Comparison of ENCODE assay signal across 1 cellular context in the genomic region with DNA sequence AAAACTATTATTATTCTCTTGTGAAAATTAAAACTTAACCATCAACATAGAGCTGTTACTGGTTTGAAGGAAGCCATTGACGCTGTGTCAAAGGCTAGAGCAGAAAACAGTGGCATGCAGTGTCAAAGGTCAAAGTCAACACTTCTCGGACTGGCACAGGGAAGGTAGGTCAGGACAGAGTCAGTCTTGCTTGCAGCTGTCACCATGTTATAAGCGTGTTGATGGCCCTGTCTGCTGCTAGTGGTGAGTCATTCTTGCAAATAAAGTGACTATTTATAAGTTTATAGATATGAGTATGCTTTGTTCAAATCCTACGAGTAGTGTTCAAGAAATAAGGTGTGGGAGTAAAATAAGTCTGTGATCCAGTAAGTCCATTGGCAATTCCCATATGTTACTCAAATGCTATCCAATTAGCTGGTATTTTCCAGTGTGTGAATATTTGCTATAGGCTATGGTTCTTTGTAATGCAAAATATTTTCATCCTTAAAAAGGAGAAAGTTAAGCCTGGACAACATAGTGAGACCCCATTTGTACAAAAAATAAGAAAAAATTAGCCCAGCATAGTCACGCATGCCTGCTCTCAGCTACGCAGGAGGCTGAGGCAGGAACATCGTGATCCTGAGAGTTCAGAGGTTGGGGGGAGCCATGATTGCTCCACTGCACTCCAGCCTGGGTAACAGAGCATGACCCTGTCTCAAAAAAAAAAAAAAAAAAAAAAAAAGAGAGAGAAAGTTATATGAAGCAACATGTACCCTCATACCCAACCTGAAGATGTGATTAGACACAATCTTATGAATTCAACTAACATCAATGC.
TF ChIP-seq lines count a peak whose summit lies in the region.

No MANE protein-coding gene starts in this region.

TF ChIP-seq in HepG2, 621 proteins besides CTCF, POLR2A, EP300 and RAD21 (continued from another document):
- TF ChIP-seq ZFP82 (CRISPR knock-in tag; IDR thresholded peaks at IDR 0.05; ENCODE audit: borderline replicate concordance): no peak
- no peak for TF ChIP-seq PCBP2 (optimal IDR thresholded peaks at IDR 0.05; ENCODE audit: low read depth, low read length, poor library complexity, severe bottlenecking)
- TF ChIP-seq ZNF577 (CRISPR knock-in tag; IDR thresholded peaks at IDR 0.05; ENCODE audit: borderline replicate concordance, low read depth): no peak
- TF ChIP-seq SRF (IDR thresholded peaks at IDR 0.05; ENCODE audit: low read depth, low read length): no peak
- TF ChIP-seq MIER3 (CRISPR knock-in tag; IDR thresholded peaks at IDR 0.05; ENCODE audit: borderline replicate concordance): no peak
- TF ChIP-seq RBM22 (optimal IDR thresholded peaks at IDR 0.05; ENCODE audit: low read length): no peak
- TF ChIP-seq ZNF121 (CRISPR knock-in tag; IDR thresholded peaks at IDR 0.05): peak; percentile 94
- TF ChIP-seq, protein P1, sequence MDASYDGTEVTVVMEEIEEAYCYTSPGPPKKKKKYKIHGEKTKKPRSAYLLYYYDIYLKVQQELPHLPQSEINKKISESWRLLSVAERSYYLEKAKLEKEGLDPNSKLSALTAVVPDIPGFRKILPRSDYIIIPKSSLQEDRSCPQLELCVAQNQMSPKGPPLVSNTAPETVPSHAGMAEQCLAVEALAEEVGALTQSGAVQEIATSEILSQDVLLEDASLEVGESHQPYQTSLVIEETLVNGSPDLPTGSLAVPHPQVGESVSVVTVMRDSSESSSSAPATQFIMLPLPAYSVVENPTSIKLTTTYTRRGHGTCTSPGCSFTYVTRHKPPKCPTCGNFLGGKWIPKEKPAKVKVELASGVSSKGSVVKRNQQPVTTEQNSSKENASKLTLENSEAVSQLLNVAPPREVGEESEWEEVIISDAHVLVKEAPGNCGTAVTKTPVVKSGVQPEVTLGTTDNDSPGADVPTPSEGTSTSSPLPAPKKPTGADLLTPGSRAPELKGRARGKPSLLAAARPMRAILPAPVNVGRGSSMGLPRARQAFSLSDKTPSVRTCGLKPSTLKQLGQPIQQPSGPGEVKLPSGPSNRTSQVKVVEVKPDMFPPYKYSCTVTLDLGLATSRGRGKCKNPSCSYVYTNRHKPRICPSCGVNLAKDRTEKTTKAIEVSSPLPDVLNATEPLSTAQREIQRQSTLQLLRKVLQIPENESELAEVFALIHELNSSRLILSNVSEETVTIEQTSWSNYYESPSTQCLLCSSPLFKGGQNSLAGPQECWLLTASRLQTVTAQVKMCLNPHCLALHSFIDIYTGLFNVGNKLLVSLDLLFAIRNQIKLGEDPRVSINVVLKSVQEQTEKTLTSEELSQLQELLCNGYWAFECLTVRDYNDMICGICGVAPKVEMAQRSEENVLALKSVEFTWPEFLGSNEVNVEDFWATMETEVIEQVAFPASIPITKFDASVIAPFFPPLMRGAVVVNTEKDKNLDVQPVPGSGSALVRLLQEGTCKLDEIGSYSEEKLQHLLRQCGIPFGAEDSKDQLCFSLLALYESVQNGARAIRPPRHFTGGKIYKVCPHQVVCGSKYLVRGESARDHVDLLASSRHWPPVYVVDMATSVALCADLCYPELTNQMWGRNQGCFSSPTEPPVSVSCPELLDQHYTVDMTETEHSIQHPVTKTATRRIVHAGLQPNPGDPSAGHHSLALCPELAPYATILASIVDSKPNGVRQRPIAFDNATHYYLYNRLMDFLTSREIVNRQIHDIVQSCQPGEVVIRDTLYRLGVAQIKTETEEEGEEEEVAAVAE (CRISPR knock-in tag; IDR thresholded peaks at IDR 0.05; ENCODE audit: borderline replicate concordance): no peak
- TF ChIP-seq, protein P2, sequence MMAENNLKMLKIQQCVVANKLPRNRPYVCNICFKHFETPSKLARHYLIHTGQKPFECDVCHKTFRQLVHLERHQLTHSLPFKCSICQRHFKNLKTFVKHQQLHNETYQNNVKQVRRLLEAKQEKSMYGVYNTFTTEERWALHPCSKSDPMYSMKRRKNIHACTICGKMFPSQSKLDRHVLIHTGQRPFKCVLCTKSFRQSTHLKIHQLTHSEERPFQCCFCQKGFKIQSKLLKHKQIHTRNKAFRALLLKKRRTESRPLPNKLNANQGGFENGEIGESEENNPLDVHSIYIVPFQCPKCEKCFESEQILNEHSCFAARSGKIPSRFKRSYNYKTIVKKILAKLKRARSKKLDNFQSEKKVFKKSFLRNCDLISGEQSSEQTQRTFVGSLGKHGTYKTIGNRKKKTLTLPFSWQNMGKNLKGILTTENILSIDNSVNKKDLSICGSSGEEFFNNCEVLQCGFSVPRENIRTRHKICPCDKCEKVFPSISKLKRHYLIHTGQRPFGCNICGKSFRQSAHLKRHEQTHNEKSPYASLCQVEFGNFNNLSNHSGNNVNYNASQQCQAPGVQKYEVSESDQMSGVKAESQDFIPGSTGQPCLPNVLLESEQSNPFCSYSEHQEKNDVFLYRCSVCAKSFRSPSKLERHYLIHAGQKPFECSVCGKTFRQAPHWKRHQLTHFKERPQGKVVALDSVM (CRISPR knock-in tag; IDR thresholded peaks at IDR 0.05): no peak
- TF ChIP-seq, protein P3, sequence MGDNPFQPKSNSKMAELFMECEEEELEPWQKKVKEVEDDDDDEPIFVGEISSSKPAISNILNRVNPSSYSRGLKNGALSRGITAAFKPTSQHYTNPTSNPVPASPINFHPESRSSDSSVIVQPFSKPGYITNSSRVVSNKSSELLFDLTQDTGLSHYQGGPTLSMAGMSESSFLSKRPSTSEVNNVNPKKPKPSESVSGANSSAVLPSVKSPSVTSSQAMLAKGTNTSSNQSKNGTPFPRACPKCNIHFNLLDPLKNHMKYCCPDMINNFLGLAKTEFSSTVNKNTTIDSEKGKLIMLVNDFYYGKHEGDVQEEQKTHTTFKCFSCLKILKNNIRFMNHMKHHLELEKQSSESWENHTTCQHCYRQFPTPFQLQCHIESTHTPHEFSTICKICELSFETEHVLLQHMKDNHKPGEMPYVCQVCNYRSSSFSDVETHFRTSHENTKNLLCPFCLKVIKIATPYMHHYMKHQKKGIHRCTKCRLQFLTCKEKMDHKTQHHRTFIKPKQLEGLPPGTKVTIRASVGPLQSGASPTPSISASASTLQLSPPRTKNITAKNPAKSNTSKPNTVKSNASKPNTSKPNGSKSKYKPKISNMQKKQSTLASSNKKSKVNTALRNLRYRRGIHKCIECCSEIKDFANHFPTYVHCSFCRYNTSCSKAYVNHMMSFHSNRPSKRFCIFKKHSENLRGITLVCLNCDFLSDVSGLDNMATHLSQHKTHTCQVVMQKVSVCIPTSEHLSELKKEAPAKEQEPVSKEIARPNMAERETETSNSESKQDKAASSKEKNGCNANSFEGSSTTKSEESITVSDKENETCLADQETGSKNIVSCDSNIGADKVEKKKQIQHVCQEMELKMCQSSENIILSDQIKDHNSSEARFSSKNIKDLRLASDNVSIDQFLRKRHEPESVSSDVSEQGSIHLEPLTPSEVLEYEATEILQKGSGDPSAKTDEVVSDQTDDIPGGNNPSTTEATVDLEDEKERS (CRISPR knock-in tag; IDR thresholded peaks at IDR 0.05): no peak
- TF ChIP-seq, protein P4, sequence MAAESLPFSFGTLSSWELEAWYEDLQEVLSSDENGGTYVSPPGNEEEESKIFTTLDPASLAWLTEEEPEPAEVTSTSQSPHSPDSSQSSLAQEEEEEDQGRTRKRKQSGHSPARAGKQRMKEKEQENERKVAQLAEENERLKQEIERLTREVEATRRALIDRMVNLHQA (CRISPR knock-in tag; IDR thresholded peaks at IDR 0.05): no peak
- no peak for TF ChIP-seq NFYB (CRISPR knock-in tag; IDR thresholded peaks at IDR 0.05)
- no peak for TF ChIP-seq POLR2AphosphoS5 (IDR thresholded peaks at IDR 0.05; ENCODE audit: low read depth, low read length)
- no peak for TF ChIP-seq SP2 (CRISPR knock-in tag; IDR thresholded peaks at IDR 0.05)
- TF ChIP-seq ZNF569 (CRISPR knock-in tag; IDR thresholded peaks at IDR 0.05; ENCODE audit: borderline replicate concordance): no peak
- TF ChIP-seq KAT8 (CRISPR knock-in tag; IDR thresholded peaks at IDR 0.05): no peak
- TF ChIP-seq CBX1 (IDR thresholded peaks at IDR 0.05; ENCODE audit: low read depth): no peak
- peak; percentile 18; the same call in 1 of the 2 replicates for TF ChIP-seq MEIS1 (CRISPR knock-in tag; IDR thresholded peaks at IDR 0.05; ENCODE audit: borderline replicate concordance)
- no peak for TF ChIP-seq GLI4 (CRISPR knock-in tag; IDR thresholded peaks at IDR 0.05; ENCODE audit: borderline replicate concordance)
- TF ChIP-seq CHD2 (IDR thresholded peaks at IDR 0.05; ENCODE audit: low read depth, low read length): no peak
- no peak for TF ChIP-seq ZNF550 (CRISPR knock-in tag; IDR thresholded peaks at IDR 0.05; ENCODE audit: borderline replicate concordance)
- peak; percentile 5; the same call in 1 of the 2 replicates for TF ChIP-seq TBX2 (CRISPR knock-in tag; IDR thresholded peaks at IDR 0.05; ENCODE audit: borderline replicate concordance)
- TF ChIP-seq, protein P5, sequence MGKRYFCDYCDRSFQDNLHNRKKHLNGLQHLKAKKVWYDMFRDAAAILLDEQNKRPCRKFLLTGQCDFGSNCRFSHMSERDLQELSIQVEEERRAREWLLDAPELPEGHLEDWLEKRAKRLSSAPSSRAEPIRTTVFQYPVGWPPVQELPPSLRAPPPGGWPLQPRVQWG (CRISPR knock-in tag; IDR thresholded peaks at IDR 0.05; ENCODE audit: borderline replicate concordance, low read depth): no peak
- no peak for TF ChIP-seq EZH2 (conservative IDR thresholded peaks at IDR 0.05; ENCODE audit: low read depth, low read length)
